ENCODE assay signal across 13 cellular contexts in the genomic region with DNA sequence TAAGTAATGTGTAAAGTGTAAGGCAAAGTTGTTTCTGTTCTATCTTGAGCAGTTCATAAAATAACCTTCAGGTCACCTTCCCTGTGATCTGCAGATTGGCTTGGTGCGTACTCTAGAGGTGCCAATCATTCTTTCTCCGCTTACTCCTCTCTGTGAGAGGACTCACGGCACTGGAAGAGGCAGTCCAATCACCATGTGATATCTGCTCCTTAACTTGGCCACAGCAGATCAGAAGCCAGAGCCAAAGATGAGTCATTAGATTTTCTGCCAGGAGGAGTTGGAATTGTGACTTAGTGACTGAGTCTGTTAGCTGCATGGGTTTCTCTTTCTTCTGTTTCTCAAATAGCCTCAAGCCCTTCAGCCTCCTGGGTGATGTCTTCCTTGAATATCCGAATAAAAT.
DNase-seq lines count a peak whose midpoint lies in the region; ATAC-seq, FAIRE-seq and TF ChIP-seq lines count a peak whose summit lies in the region.
"Had no signal": no experiment of that assay in that cellular context is flagged by ENCODE, and none has a peak within 500 bp of the region (broad histone marks: within the 10 kb centered on the region; RNA-seq: fewer than 3 reads in every experiment).

No MANE protein-coding gene starts in this region.

- no peaks in the 10 kb centered on the region for H3K27me3 Mint-ChIP-seq in CD8-positive, alpha-beta T cell (ENCODE audit: low read depth)
- H3K27me3 Mint-ChIP-seq: B cell had no signal

- H2AFZ ChIP-seq in keratinocyte (ENCODE audit: control insufficient read depth, low read length), result no peak overlapping the region

- peak overlapping the region; percentile 27 for H3K4me2 ChIP-seq in keratinocyte (ENCODE audit: control insufficient read depth, extremely low read depth, insufficient read depth, low read depth, low read length)

- peaks cover 2% of the 10 kb centered on the region for H3K4me1 Mint-ChIP-seq in CD8-positive, alpha-beta T cell (ENCODE audit: low read depth)

- WGBS in aorta, 2 donors, result 4 to 6% methylated on average over 4 of the region's 4 CpGs

- DNase-seq in NCI-H2196 (lab: John Stamatoyannopoulos, UW; ENCODE audit: unreplicated experiment) (peak; percentile 21), NCI-H2196 treated with DMSO at 0.1 percent for 48 hours (lab: John Stamatoyannopoulos, UW; ENCODE audit: unreplicated experiment) (no peak), brain pericyte (ENCODE audit: low read depth, low spot score) (peak; percentile 29), keratinocyte (ENCODE audit: low read depth, low spot score) (peak; percentile 5), aorta (peak in 1 of 2 donors; percentile 52), posterior vena cava (ENCODE audit: low spot score) (no peak)
- DNase-seq in CD8-positive, alpha-beta T cell, result no peak
- DNase-seq: activated naive CD4-positive, alpha-beta T cell treated with anti-CD3 and anti-CD28 coated beads for 36 hours; NCI-H146; stimulated activated CD4-positive, alpha-beta T cell treated with anti-CD3 and anti-CD28 coated beads, Interleukin-15, amount 100 ng/mL, for 24 hours; trophoblast cell had no signal

- no peak overlapping the region for H3K27ac ChIP-seq in keratinocyte (ENCODE audit: control insufficient read depth, insufficient read depth, low read length)
- peak overlapping the region in 1 of 2 donors; percentile 47 for H3K27ac ChIP-seq in aorta (ENCODE audit: low read depth in 1 of 2, low read length in 2 of 2)
- H3K27ac ChIP-seq in CD8-positive, alpha-beta T cell (ENCODE audit: low read depth, low read length), result no peak overlapping the region

- ATAC-seq in aorta (ENCODE audit: low FRiP score) (peak; percentile 93), GM21515 (IDR thresholded peaks at IDR 0.05; ENCODE audit: unreplicated experiment) (no peak)
- ATAC-seq in CD8-positive, alpha-beta T cell, result no peak

- intact Hi-C loops in aorta (cut with DNase I) (loop anchor here (5.0 kb wide), 2 partner anchors 40 to 335 kb away; partner anchors contain the start of gene CHST11 (in 1 of the 2)), posterior vena cava (cut with DNase I) (no loop called here)
- intact Hi-C loops in CD8-positive, alpha-beta T cell (cut with DNase I, micrococcal nuclease), result no loop called here

- H3K27me3 ChIP-seq in keratinocyte (ENCODE audit: control insufficient read depth, extremely low read depth, insufficient read depth, low read length) (no peaks in the 10 kb centered on the region), aorta (ENCODE audit: control insufficient read depth in 1 of 2, insufficient read depth in 2 of 2, low read length in 1 of 2) (no peaks in the 10 kb centered on the region)
- no peaks in the 10 kb centered on the region for H3K27me3 ChIP-seq in CD8-positive, alpha-beta T cell (ENCODE audit: insufficient read depth, low read length)

- H3K9me3 Mint-ChIP-seq in CD8-positive, alpha-beta T cell, result no peaks in the 10 kb centered on the region
- H3K9me3 Mint-ChIP-seq: activated naive CD4-positive, alpha-beta T cell treated with anti-CD3 and anti-CD28 coated beads for 36 hours had no signal

- no peak overlapping the region for H3K4me3 Mint-ChIP-seq in CD8-positive, alpha-beta T cell
- H3K4me3 Mint-ChIP-seq: activated naive CD4-positive, alpha-beta T cell treated with anti-CD3 and anti-CD28 coated beads for 36 hours; B cell had no signal

- FAIRE-seq in keratinocyte (lab: Jason Lieb, UNC), result peak; percentile 93

- no peaks in the 10 kb centered on the region for H3K79me2 ChIP-seq in keratinocyte (ENCODE audit: control insufficient read depth, insufficient read depth, low read length)

- no peaks in the 10 kb centered on the region for H3K9me1 ChIP-seq in keratinocyte (ENCODE audit: control insufficient read depth, extremely low read depth, insufficient read depth, low read length)

- H3K4me3 ChIP-seq in keratinocyte (ENCODE audit: control insufficient read depth in 2 of 3, extremely low read depth in 1 of 3, insufficient read depth in 2 of 3, low read depth in 1 of 3, low read length in 3 of 3) (no peak overlapping the region), aorta (ENCODE audit: low read length in 2 of 2) (no peak overlapping the region)
- no peak overlapping the region for H3K4me3 ChIP-seq in CD8-positive, alpha-beta T cell (ENCODE audit: low read depth, low read length)

- dilution Hi-C loops in keratinocyte (cut with MboI; ENCODE audit: extremely low pct_ligation_motif_present, low sequenced_read_pairs), result no loop called here

- POLR2A ChIA-PET in CD8-positive, alpha-beta T cell (lab: Charles Lee), result no interaction called here

- no peak overlapping the region for H3K27ac Mint-ChIP-seq in CD8-positive, alpha-beta T cell
- H3K27ac Mint-ChIP-seq: activated naive CD4-positive, alpha-beta T cell treated with anti-CD3 and anti-CD28 coated beads for 36 hours; B cell had no signal

- H3K4me1 ChIP-seq in keratinocyte (ENCODE audit: control insufficient read depth, extremely low read depth, insufficient read depth, low read length), result peaks cover 14% of the 10 kb centered on the region
- peaks cover 0 to 5% of the 10 kb centered on the region in 2 donors for H3K4me1 ChIP-seq in aorta (ENCODE audit: control insufficient read depth in 1 of 2, insufficient read depth in 2 of 2, low read length in 2 of 2)
- H3K4me1 ChIP-seq in CD8-positive, alpha-beta T cell (ENCODE audit: insufficient read depth, low read length), result no peaks in the 10 kb centered on the region

- CTCF ChIA-PET in CD8-positive, alpha-beta T cell (lab: Charles Lee), result no interaction called here

- TF ChIP-seq CTCF in keratinocyte (optimal IDR thresholded peaks at IDR 0.05 in 1 of 3, IDR thresholded peaks at IDR 0.05 in 1 of 3, conservative IDR thresholded peaks at IDR 0.05 in 1 of 3; ENCODE audit: extremely low read depth in 1 of 3, insufficient read depth in 2 of 3, low read length in 3 of 3), result no peak
- no peak for TF ChIP-seq CTCF in CD8-positive, alpha-beta T cell (IDR thresholded peaks at IDR 0.05)

- H3K36me3 Mint-ChIP-seq in CD8-positive, alpha-beta T cell, result no peaks in the 10 kb centered on the region

- H3K9me3 ChIP-seq in keratinocyte (ENCODE audit: control insufficient read depth, low read depth, low read length), result no peaks in the 10 kb centered on the region
- no peaks in the 10 kb centered on the region for H3K9me3 ChIP-seq in aorta (ENCODE audit: control insufficient read depth, low read length)
- H3K9me3 ChIP-seq in CD8-positive, alpha-beta T cell (ENCODE audit: low read length), result no peaks in the 10 kb centered on the region

- no peak overlapping the region for H3K9ac ChIP-seq in keratinocyte (ENCODE audit: control insufficient read depth, extremely low read depth, insufficient read depth, low read length)

- H4K20me1 ChIP-seq in keratinocyte (ENCODE audit: control insufficient read depth, extremely low read depth, insufficient read depth, low read length), result no peaks in the 10 kb centered on the region

- no peaks in the 10 kb centered on the region for H3K36me3 ChIP-seq in keratinocyte (ENCODE audit: control insufficient read depth in 2 of 2, extremely low read depth in 1 of 2, insufficient read depth in 2 of 2, low read length in 2 of 2)
- H3K36me3 ChIP-seq in aorta (ENCODE audit: control insufficient read depth in 1 of 2, insufficient read depth in 2 of 2, low read length in 1 of 2), result no peaks in the 10 kb centered on the region
- no peaks in the 10 kb centered on the region for H3K36me3 ChIP-seq in CD8-positive, alpha-beta T cell (ENCODE audit: insufficient read depth, low read length)

Comparison
In these comparisons a context has a peak if more than half of its experiments do, and no peak if none do; other contexts are left out.
1. DNase-seq: peak in NCI-H2196 (single experiment), brain pericyte (single experiment) and keratinocyte (single experiment); none in NCI-H2196 treated with DMSO at 0.1 percent for 48 hours (single experiment), CD8-positive, alpha-beta T cell (0 of 7) and posterior vena cava (single experiment).
2. intact Hi-C loops: an anchor here in aorta (5.0 kb wide); none called in CD8-positive, alpha-beta T cell and posterior vena cava.